1 cellular context compared by ENCODE assay signal in genomic region chr13:30864352-30865130, GRCh38.
TF ChIP-seq lines count a peak whose summit lies in the region.

No MANE protein-coding gene starts in this region.

TF ChIP-seq in IMR-90, 13 proteins besides CTCF, POLR2A, EP300 and RAD21 (continued from another document):
- TF ChIP-seq, protein P1, sequence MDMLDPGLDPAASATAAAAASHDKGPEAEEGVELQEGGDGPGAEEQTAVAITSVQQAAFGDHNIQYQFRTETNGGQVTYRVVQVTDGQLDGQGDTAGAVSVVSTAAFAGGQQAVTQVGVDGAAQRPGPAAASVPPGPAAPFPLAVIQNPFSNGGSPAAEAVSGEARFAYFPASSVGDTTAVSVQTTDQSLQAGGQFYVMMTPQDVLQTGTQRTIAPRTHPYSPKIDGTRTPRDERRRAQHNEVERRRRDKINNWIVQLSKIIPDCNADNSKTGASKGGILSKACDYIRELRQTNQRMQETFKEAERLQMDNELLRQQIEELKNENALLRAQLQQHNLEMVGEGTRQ (IDR thresholded peaks at IDR 0.05; ENCODE audit: low read depth, low read length) = no peak
- TF ChIP-seq RCOR1 (IDR thresholded peaks at IDR 0.05; ENCODE audit: insufficient replicate concordance, low read length) (peak; percentile 12), ELK1 (IDR thresholded peaks at IDR 0.05; ENCODE audit: borderline replicate concordance, low read depth, low read length) (no peak), MAFK (IDR thresholded peaks at IDR 0.05; ENCODE audit: low read depth, low read length) (no peak)
